8 cellular contexts compared by ENCODE assay signal in genomic region chr2:37168217-37168981, GRCh38. TPM values are rescaled to one million over a fixed set of nuclear protein-coding genes. Genes with fewer than 3 reads are reported as not detected.
DNase-seq lines count a peak whose midpoint lies in the region; ATAC-seq and TF ChIP-seq lines count a peak whose summit lies in the region.

No MANE protein-coding gene starts in this region.

- no peaks in the 10 kb centered on the region for H3K9me2 ChIP-seq in GM23338 (ENCODE audit: insufficient read depth)

- peaks cover 25% of the 10 kb centered on the region for H3K9me3 Mint-ChIP-seq in GM23338
- H3K9me3 Mint-ChIP-seq in activated naive CD8-positive, alpha-beta T cell treated with anti-CD3 and anti-CD28 coated beads, Interleukin-2, amount 50 U/mL, for 24 hours = peaks cover 11% of the 10 kb centered on the region

- H3K9me3 ChIP-seq in DND-41 (ENCODE audit: insufficient read depth, low read length, severe bottlenecking) (peaks cover 15% of the 10 kb centered on the region), left ventricle myocardium inferior (replicated peaks) (peaks cover 24% of the 10 kb centered on the region), spleen (peaks cover 0 to 25% (median 21%) of the 10 kb centered on the region in 8 donors)

- H3K4me3 ChIP-seq in DND-41 (ENCODE audit: low read depth in 1 of 2, low read length in 2 of 2) (no peak overlapping the region), GM23338 (no peak overlapping the region), left ventricle myocardium inferior (no peak overlapping the region), spleen (no peak overlapping the region)

- DNase-seq in DND-41 (peak; percentile 48), GM23338 (ENCODE audit: low spot score) (peak; percentile 80), NCI-H2227 treated with DMSO at 0.1 percent for 48 hours (lab: John Stamatoyannopoulos, UW) (peak; percentile 22), left ventricle myocardium inferior (no peak), spleen (no peak), NK-92 (lab: John Stamatoyannopoulos, UW; ENCODE audit: unreplicated experiment) (no peak)
- DNase-seq in activated naive CD8-positive, alpha-beta T cell treated with anti-CD3 and anti-CD28 coated beads, Interleukin-2, amount 50 U/mL, for 24 hours = peak; percentile 15

- H3K36me3 ChIP-seq in DND-41 (ENCODE audit: insufficient read depth, low read length) (no peaks in the 10 kb centered on the region), GM23338 (ENCODE audit: insufficient read depth) (peaks cover 4% of the 10 kb centered on the region; the same call in 1 of the 2 replicates), left ventricle myocardium inferior (no peaks in the 10 kb centered on the region), spleen (no peaks in the 10 kb centered on the region)

- H3K27ac ChIP-seq in DND-41 (ENCODE audit: low read length) (no peak overlapping the region), GM23338 (ENCODE audit: low read depth) (no peak overlapping the region), left ventricle myocardium inferior (replicated peaks) (no peak overlapping the region), spleen (peak overlapping the region in 1 of 8 donors; percentile 12)

- no peaks in the 10 kb centered on the region for H3K4me1 ChIP-seq in DND-41 (ENCODE audit: insufficient read depth, low read length)
- H3K4me1 ChIP-seq in GM23338 (ENCODE audit: insufficient read depth) = no peaks in the 10 kb centered on the region
- peaks cover 3% of the 10 kb centered on the region for H3K4me1 ChIP-seq in left ventricle myocardium inferior
- peaks cover 0 to 8% (median 5%) of the 10 kb centered on the region in 6 donors for H3K4me1 ChIP-seq in spleen

- H3K36me3 Mint-ChIP-seq in GM23338 (ENCODE audit: low read depth) = peaks cover 17% of the 10 kb centered on the region
- peaks cover 9% of the 10 kb centered on the region for H3K36me3 Mint-ChIP-seq in activated naive CD8-positive, alpha-beta T cell treated with anti-CD3 and anti-CD28 coated beads, Interleukin-2, amount 50 U/mL, for 24 hours (ENCODE audit: low read depth)

- H3K4me3 Mint-ChIP-seq in GM23338 = no peak overlapping the region
- H3K4me3 Mint-ChIP-seq in activated naive CD8-positive, alpha-beta T cell treated with anti-CD3 and anti-CD28 coated beads, Interleukin-2, amount 50 U/mL, for 24 hours = no peak overlapping the region

- H3K9ac ChIP-seq in DND-41 (ENCODE audit: low read depth, low read length) = no peak overlapping the region

- H2AFZ ChIP-seq in DND-41 (ENCODE audit: low read depth, low read length) = peak overlapping the region; percentile 45; the same call in 1 of the 2 replicates
- peak overlapping the region; percentile 12; the same call in 1 of the 2 replicates for H2AFZ ChIP-seq in GM23338

- no peak overlapping the region for H3K27ac Mint-ChIP-seq in GM23338
- no peak overlapping the region for H3K27ac Mint-ChIP-seq in activated naive CD8-positive, alpha-beta T cell treated with anti-CD3 and anti-CD28 coated beads, Interleukin-2, amount 50 U/mL, for 24 hours

- H3K4me2 ChIP-seq in DND-41 (ENCODE audit: insufficient read depth, low read length) (no peak overlapping the region), GM23338 (no peak overlapping the region)

- H3K79me2 ChIP-seq in DND-41 (ENCODE audit: insufficient read depth, low read length) (no peaks in the 10 kb centered on the region), GM23338 (replicated peaks; ENCODE audit: insufficient read depth) (no peaks in the 10 kb centered on the region)

- H4K20me1 ChIP-seq in DND-41 (ENCODE audit: insufficient read depth, low read length) = no peaks in the 10 kb centered on the region
- no peaks in the 10 kb centered on the region for H4K20me1 ChIP-seq in GM23338 (replicated peaks; ENCODE audit: insufficient read depth)

- no peaks in the 10 kb centered on the region for H3F3A ChIP-seq in GM23338 (replicated peaks; ENCODE audit: low read depth)

- 49 to 68% (median 53%) methylated on average over 17 of the region's 17 CpGs for WGBS in spleen, 5 donors

- H3K27me3 ChIP-seq in DND-41 (ENCODE audit: insufficient read depth, low read length, poor library complexity) = no peaks in the 10 kb centered on the region
- H3K27me3 ChIP-seq in GM23338 (ENCODE audit: insufficient read depth) = no peaks in the 10 kb centered on the region
- H3K27me3 ChIP-seq in left ventricle myocardium inferior (ENCODE audit: low read depth) = no peaks in the 10 kb centered on the region
- no peaks in the 10 kb centered on the region for H3K27me3 ChIP-seq in spleen (replicated peaks in 1 of 7)

- intact Hi-C loops in left ventricle myocardium inferior (cut with micrococcal nuclease) = no loop called here
- intact Hi-C loops in spleen (cut with DNase I; ENCODE audit: low total_unique reads) = no loop called here

- no peak for TF ChIP-seq POLR2A in spleen (IDR thresholded peaks at IDR 0.05)

- TF ChIP-seq CTCF in DND-41 (IDR thresholded peaks at IDR 0.05; ENCODE audit: borderline replicate concordance, extremely low read depth, low read length, poor library complexity, severe bottlenecking) (peak; percentile 82), GM23338 (conservative IDR thresholded peaks at IDR 0.05; ENCODE audit: low read depth in 2 of 2) (peak; percentile 87 to 97), left ventricle myocardium inferior (IDR thresholded peaks at IDR 0.05; ENCODE audit: borderline replicate concordance) (peak; percentile 75), spleen (IDR thresholded peaks at IDR 0.05 in 8 of 11, conservative IDR thresholded peaks at IDR 0.05 in 3 of 11) (peak; percentile 41 to 77 (median 68))

- H3K27me3 Mint-ChIP-seq in GM23338 (ENCODE audit: insufficient read depth, low read depth, poor library complexity) = peaks cover 2% of the 10 kb centered on the region
- H3K27me3 Mint-ChIP-seq in activated naive CD8-positive, alpha-beta T cell treated with anti-CD3 and anti-CD28 coated beads, Interleukin-2, amount 50 U/mL, for 24 hours = no peaks in the 10 kb centered on the region

- peaks cover 2% of the 10 kb centered on the region; the same call in 1 of the 3 replicates for H3K4me1 Mint-ChIP-seq in GM23338
- no peaks in the 10 kb centered on the region for H3K4me1 Mint-ChIP-seq in activated naive CD8-positive, alpha-beta T cell treated with anti-CD3 and anti-CD28 coated beads, Interleukin-2, amount 50 U/mL, for 24 hours

- ATAC-seq in DND-41 (ENCODE audit: insufficient read depth, low read depth) = peak; percentile 99
- ATAC-seq in GM23338 = peak; percentile 99
- peak; percentile 75 for ATAC-seq in activated naive CD8-positive, alpha-beta T cell treated with anti-CD3 and anti-CD28 coated beads, Interleukin-2, amount 50 U/mL, for 24 hours
- no peak for ATAC-seq in HG03520 (IDR thresholded peaks at IDR 0.05; ENCODE audit: unreplicated experiment)

TF ChIP-seq in GM23338, 12 proteins besides CTCF, POLR2A, EP300 and RAD21 (continues in another document):
- no peak for TF ChIP-seq NANOG (IDR thresholded peaks at IDR 0.05; ENCODE audit: borderline replicate concordance)
- no peak for TF ChIP-seq EZH2phosphoT487 (IDR thresholded peaks at IDR 0.05; ENCODE audit: unreplicated experiment)
- TF ChIP-seq ETS1 (IDR thresholded peaks at IDR 0.05) = no peak

RNA-seq across cellular contexts. Expression of gene EIF2AK2, which starts 11.6 kb away (rescaled TPM):
- 35.5 and 37.6 TPM in 2 replicates for total RNA-seq in GM23338 (2014; rRNA removed; shearing (Covaris generic))
- polyA plus RNA-seq in GM23338 (2016; fragmentation: Nextera tagmentation; extraction: Ambion mirVana) (23.9 and 33.8 TPM in 2 replicates), spleen (1 to 10 TPM; 4.0 to 8.0 (median 4.5) TPM)
- total RNA-seq in left ventricle myocardium inferior (23.8 TPM), spleen (10 to 100 TPM; 30.6 to 48.2 (median 38.2) TPM)

RNA-seq across cellular contexts. Expression of gene SULT6B1, which starts 20.1 kb away (rescaled TPM):
- total RNA-seq in GM23338 (2014; rRNA removed; shearing (Covaris generic)) = not detected in 2 replicates
- polyA plus RNA-seq in GM23338 (2016; fragmentation: Nextera tagmentation; extraction: Ambion mirVana) = not detected in 2 replicates
- total RNA-seq in left ventricle myocardium inferior = not detected
- not detected for total RNA-seq in spleen
- not detected for polyA plus RNA-seq in spleen

RNA-seq across cellular contexts. Expression of gene CEBPZOS, which starts 27.9 kb away (rescaled TPM):
- total RNA-seq in GM23338 (2014; rRNA removed; shearing (Covaris generic)) = 78.4 and 83.6 TPM in 2 replicates
- 176 and 191 TPM in 2 replicates for polyA plus RNA-seq in GM23338 (2016; fragmentation: Nextera tagmentation; extraction: Ambion mirVana)
- total RNA-seq in left ventricle myocardium inferior = 61.3 TPM
- 10 to 100 TPM; 18.6 to 35.4 (median 28.5) TPM for total RNA-seq in spleen
- polyA plus RNA-seq in spleen = 10 to 100 TPM; 25.4 to 39.8 (median 27.0) TPM

Comparison
In these comparisons a context has a peak if more than half of its experiments do, and no peak if none do; other contexts are left out.
1. DNase-seq: peak in DND-41 (single experiment), GM23338 (single experiment), NCI-H2227 treated with DMSO at 0.1 percent for 48 hours (single experiment) and activated naive CD8-positive, alpha-beta T cell treated with anti-CD3 and anti-CD28 coated beads, Interleukin-2, amount 50 U/mL, for 24 hours (single experiment); none in left ventricle myocardium inferior (single experiment), spleen (single experiment) and NK-92 (single experiment).
2. Peak in every context shown above with its lines, with median percentiles within 50 percentile points of each other: CTCF ChIP-seq.